Comparison of ENCODE assay signal across 8 cellular contexts in genomic region chr19:19261350-19262189, GRCh38. TPM values are rescaled to one million over a fixed set of nuclear protein-coding genes. Genes with fewer than 3 reads are reported as not detected.
DNase-seq lines count a peak whose midpoint lies in the region; ATAC-seq and TF ChIP-seq lines count a peak whose summit lies in the region.

No MANE protein-coding gene starts in this region.

- H3K4me2 ChIP-seq in neural cell (ENCODE audit: low read length), result no peak overlapping the region

- no peaks in the 10 kb centered on the region for H3K4me1 ChIP-seq in body of pancreas

- H3K36me3 ChIP-seq in neural cell (ENCODE audit: insufficient read depth, low read length) (no peaks in the 10 kb centered on the region), body of pancreas (replicated peaks in 1 of 2; ENCODE audit: insufficient read depth in 1 of 2, low read depth in 2 of 2) (no peaks in the 10 kb centered on the region)

- H3K9ac ChIP-seq in neural cell (ENCODE audit: low read length), result peak overlapping the region; percentile 36

- peaks cover 8% of the 10 kb centered on the region for H3K4me1 Mint-ChIP-seq in chondrocyte (ENCODE audit: low read depth)
- no peaks in the 10 kb centered on the region for H3K4me1 Mint-ChIP-seq in activated CD4-positive, alpha-beta T cell treated with anti-CD3 and anti-CD28 coated beads, Interleukin-2, amount 10 ng/mL, durations not matched to agents 24 days and 14 days

- DNase-seq in CMK (ENCODE audit: low read depth) (peak; percentile 30), MV-4-11 (lab: John Stamatoyannopoulos, UW) (peak; percentile 82), chondrocyte (ENCODE audit: low spot score) (no peak), body of pancreas (no peak)
- DNase-seq in activated CD4-positive, alpha-beta T cell treated with anti-CD3 and anti-CD28 coated beads, Interleukin-2, amount 10 ng/mL, durations not matched to agents 24 days and 14 days, result no peak

- H3K27ac Mint-ChIP-seq in chondrocyte (ENCODE audit: unreplicated experiment), result no peak overlapping the region
- H3K27ac Mint-ChIP-seq in activated CD4-positive, alpha-beta T cell treated with anti-CD3 and anti-CD28 coated beads, Interleukin-2, amount 10 ng/mL, durations not matched to agents 24 days and 14 days, result no peak overlapping the region

- peaks cover 2% of the 10 kb centered on the region for H3K9me3 Mint-ChIP-seq in chondrocyte (ENCODE audit: low read depth)
- no peaks in the 10 kb centered on the region for H3K9me3 Mint-ChIP-seq in activated CD4-positive, alpha-beta T cell treated with anti-CD3 and anti-CD28 coated beads, Interleukin-2, amount 10 ng/mL, durations not matched to agents 24 days and 14 days

- no peaks in the 10 kb centered on the region for H3K36me3 Mint-ChIP-seq in chondrocyte (ENCODE audit: low read depth)
- H3K36me3 Mint-ChIP-seq in activated CD4-positive, alpha-beta T cell treated with anti-CD3 and anti-CD28 coated beads, Interleukin-2, amount 10 ng/mL, durations not matched to agents 24 days and 14 days (ENCODE audit: low read depth), result peaks cover 1% of the 10 kb centered on the region

- no peaks in the 10 kb centered on the region for H3K9me2 ChIP-seq in neural cell (ENCODE audit: insufficient read depth, low read length)

- H4K20me1 ChIP-seq in neural cell (ENCODE audit: insufficient read depth), result no peaks in the 10 kb centered on the region

- peaks cover 19% of the 10 kb centered on the region for H3K27me3 ChIP-seq in neural cell (ENCODE audit: insufficient read depth, low read depth, low read length)
- peaks cover 0 to 3% of the 10 kb centered on the region in 2 donors for H3K27me3 ChIP-seq in body of pancreas

- no peaks in the 10 kb centered on the region for H3K9me3 ChIP-seq in neural cell (ENCODE audit: low read length)
- no peaks in the 10 kb centered on the region for H3K9me3 ChIP-seq in body of pancreas

- no peak for TF ChIP-seq EP300 in neural cell (conservative IDR thresholded peaks at IDR 0.05; ENCODE audit: poor library complexity, severe bottlenecking)

- TF ChIP-seq CTCF in chondrocyte (IDR thresholded peaks at IDR 0.05) (no peak), neural cell (IDR thresholded peaks at IDR 0.05; ENCODE audit: poor library complexity, severe bottlenecking) (no peak), body of pancreas (IDR thresholded peaks at IDR 0.05) (no peak)

- H3K27ac ChIP-seq in neural cell (ENCODE audit: low read length) (no peak overlapping the region), body of pancreas (no peak overlapping the region)

- intact Hi-C loops in body of pancreas (cut with DNase I), result no loop called here
- intact Hi-C loops in activated CD4-positive, alpha-beta T cell treated with anti-CD3 and anti-CD28 coated beads, Interleukin-2, amount 10 ng/mL, durations not matched to agents 24 days and 14 days (cut with micrococcal nuclease), result no loop called here

- no peaks in the 10 kb centered on the region for H3K79me2 ChIP-seq in neural cell (replicated peaks; ENCODE audit: insufficient read depth, low read length)

- H2AFZ ChIP-seq in neural cell (ENCODE audit: low read depth, low read length), result no peak overlapping the region

- TF ChIP-seq RAD21 in neural cell (conservative IDR thresholded peaks at IDR 0.05), result no peak

- no peak for TF ChIP-seq POLR2A in body of pancreas (IDR thresholded peaks at IDR 0.05)

- no peaks in the 10 kb centered on the region for H3F3A ChIP-seq in neural cell (ENCODE audit: insufficient read depth, low read length, poor library complexity, severe bottlenecking)

- WGBS in body of pancreas, 2 donors, result 2 to 4% methylated on average over 22 to 49 of the region's 52 CpGs

- H3K4me3 ChIP-seq in neural cell (ENCODE audit: low read length) (peak overlapping the region; percentile 52), body of pancreas (no peak overlapping the region)

- ATAC-seq in body of pancreas (no peak), HG02588 (IDR thresholded peaks at IDR 0.05; ENCODE audit: unreplicated experiment) (no peak), HG03442 (IDR thresholded peaks at IDR 0.05; ENCODE audit: unreplicated experiment) (no peak)

- H3K4me3 Mint-ChIP-seq in chondrocyte (ENCODE audit: unreplicated experiment), result peak overlapping the region; percentile 54
- H3K4me3 Mint-ChIP-seq in activated CD4-positive, alpha-beta T cell treated with anti-CD3 and anti-CD28 coated beads, Interleukin-2, amount 10 ng/mL, durations not matched to agents 24 days and 14 days, result no peak overlapping the region

- peaks cover 29% of the 10 kb centered on the region for H3K27me3 Mint-ChIP-seq in chondrocyte (ENCODE audit: low read depth)
- peaks cover 40% of the 10 kb centered on the region for H3K27me3 Mint-ChIP-seq in activated CD4-positive, alpha-beta T cell treated with anti-CD3 and anti-CD28 coated beads, Interleukin-2, amount 10 ng/mL, durations not matched to agents 24 days and 14 days

TF ChIP-seq in neural cell, 6 proteins besides CTCF, POLR2A, EP300 and RAD21:
- no peak for TF ChIP-seq POLR2AphosphoS5 (IDR thresholded peaks at IDR 0.05)
- no peak for TF ChIP-seq SMC3 (conservative IDR thresholded peaks at IDR 0.05; ENCODE audit: poor library complexity)
- no peak for TF ChIP-seq MXI1 (conservative IDR thresholded peaks at IDR 0.05; ENCODE audit: poor library complexity, severe bottlenecking)

RNA-seq across cellular contexts. Expression of gene TM6SF2, which starts 11.5 kb away (rescaled TPM):
- total RNA-seq in chondrocyte (2.7 to 5.9 TPM (median 3.7 TPM) in 3 replicates), body of pancreas (not detected)
- polyA plus RNA-seq in neural cell, result not detected in 2 replicates
- polyA minus RNA-seq in neural cell, result 0.49 TPM in 1 of 2 replicates, not detected in the other
- total RNA-seq in activated CD4-positive, alpha-beta T cell treated with anti-CD3 and anti-CD28 coated beads, Interleukin-2, amount 10 ng/mL, durations not matched to agents 24 days and 14 days, result not detected in 2 replicates

RNA-seq across cellular contexts. Expression of gene NCAN, which starts 49.8 kb away (rescaled TPM):
- total RNA-seq in chondrocyte, result not detected in 3 replicates
- 52.1 and 59.5 TPM in 2 replicates for polyA plus RNA-seq in neural cell
- polyA minus RNA-seq in neural cell, result 170 and 183 TPM in 2 replicates
- total RNA-seq in body of pancreas, result not detected
- 0.02 TPM in 1 of 2 replicates, not detected in the other for total RNA-seq in activated CD4-positive, alpha-beta T cell treated with anti-CD3 and anti-CD28 coated beads, Interleukin-2, amount 10 ng/mL, durations not matched to agents 24 days and 14 days

RNA-seq across cellular contexts. Expression of gene NR2C2AP, which starts 58.4 kb away (rescaled TPM):
- total RNA-seq in chondrocyte, result 6.4 to 13.4 TPM (median 8.3 TPM) in 3 replicates
- 15.1 and 21.6 TPM in 2 replicates for polyA plus RNA-seq in neural cell
- polyA minus RNA-seq in neural cell, result 5.8 and 6.1 TPM in 2 replicates
- 10 to 100 TPM; 13.8 to 16.1 TPM for total RNA-seq in body of pancreas
- 48.3 and 52.3 TPM in 2 replicates for total RNA-seq in activated CD4-positive, alpha-beta T cell treated with anti-CD3 and anti-CD28 coated beads, Interleukin-2, amount 10 ng/mL, durations not matched to agents 24 days and 14 days

RNA-seq across cellular contexts. Expression of gene SUGP1, which starts 58.7 kb away (rescaled TPM):
- 40.7 to 50.1 TPM (median 45.0 TPM) in 3 replicates for total RNA-seq in chondrocyte
- polyA plus RNA-seq in neural cell, result 82.0 and 85.8 TPM in 2 replicates
- 45.5 and 50.6 TPM in 2 replicates for polyA minus RNA-seq in neural cell
- total RNA-seq in body of pancreas, result 10 to 100 TPM; 13.5 to 16.3 TPM
- total RNA-seq in activated CD4-positive, alpha-beta T cell treated with anti-CD3 and anti-CD28 coated beads, Interleukin-2, amount 10 ng/mL, durations not matched to agents 24 days and 14 days, result 71.2 and 72.0 TPM in 2 replicates

RNA-seq across cellular contexts. Expression of gene MAU2, which starts 59.1 kb away (rescaled TPM):
- total RNA-seq in chondrocyte (41.7 to 54.0 TPM (median 45.4 TPM) in 3 replicates), body of pancreas (10 to 100 TPM; 38.9 to 57.4 TPM)
- 47.2 and 48.3 TPM in 2 replicates for polyA plus RNA-seq in neural cell
- 71.6 and 81.7 TPM in 2 replicates for polyA minus RNA-seq in neural cell
- total RNA-seq in activated CD4-positive, alpha-beta T cell treated with anti-CD3 and anti-CD28 coated beads, Interleukin-2, amount 10 ng/mL, durations not matched to agents 24 days and 14 days, result 61.8 and 73.0 TPM in 2 replicates

Comparison
In these comparisons a context has a peak if more than half of its experiments do, and no peak if none do; other contexts are left out.
1. DNase-seq: peak in CMK (single experiment) and MV-4-11 (single experiment); none in chondrocyte (single experiment), body of pancreas (0 of 4) and activated CD4-positive, alpha-beta T cell treated with anti-CD3 and anti-CD28 coated beads, Interleukin-2, amount 10 ng/mL, durations not matched to agents 24 days and 14 days (single experiment).